Comparison of ENCODE assay signal across 1 cellular context in genomic region chr16:11687606-11688519, GRCh38.
TF ChIP-seq lines count a peak whose summit lies in the region.

No MANE protein-coding gene starts in this region.

TF ChIP-seq in GM12878, 131 proteins besides CTCF, POLR2A, EP300 and RAD21 (continued from another document):
- TF ChIP-seq RAD51 (IDR thresholded peaks at IDR 0.05): peak; percentile 58
- no peak for TF ChIP-seq JUND (IDR thresholded peaks at IDR 0.05; ENCODE audit: low read depth, low read length)
- TF ChIP-seq HDAC6 (IDR thresholded peaks at IDR 0.05; ENCODE audit: unreplicated experiment): no peak
- no peak for TF ChIP-seq EGR1 (IDR thresholded peaks at IDR 0.05; ENCODE audit: borderline replicate concordance in 1 of 2, low read depth in 2 of 2, low read length in 2 of 2)
